ENCODE assay signal across 8 cellular contexts in the genomic region with DNA sequence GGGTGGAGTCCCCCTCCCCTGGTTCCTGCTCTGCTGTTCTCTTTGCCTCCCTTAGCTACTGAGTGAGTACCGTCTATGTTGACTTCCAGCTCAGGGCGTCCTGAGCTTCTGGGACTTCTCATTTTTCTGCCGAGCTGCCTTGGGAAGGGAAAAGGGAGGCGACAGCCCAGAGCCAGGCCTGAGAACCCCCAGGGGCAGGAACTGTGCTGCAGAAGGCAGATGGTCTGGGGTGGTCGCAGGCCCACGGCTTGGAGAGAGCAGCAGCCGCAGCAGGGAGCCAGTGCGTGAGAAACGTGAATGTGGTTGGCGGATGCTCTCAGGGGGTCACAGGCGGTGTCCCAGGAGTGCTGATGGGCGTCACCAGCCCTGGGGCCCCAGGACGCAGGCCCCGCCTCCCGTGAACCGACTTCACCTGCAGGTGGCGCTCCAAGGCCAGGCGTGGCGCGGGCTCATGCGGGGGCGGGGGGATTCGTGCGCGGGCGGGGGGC. TPM values are rescaled to one million over a fixed set of nuclear protein-coding genes. Genes with fewer than 3 reads are reported as not detected.
DNase-seq lines count a peak whose midpoint lies in the region; ATAC-seq, FAIRE-seq and TF ChIP-seq lines count a peak whose summit lies in the region.

No MANE protein-coding gene starts in this region.

- DNase-seq in GM12892 (ENCODE audit: insufficient read length) (peak; percentile 83), SKM-1 treated with dmso at 0.1 percent for 144 hours (lab: John Stamatoyannopoulos, UW; ENCODE audit: unreplicated experiment) (peak; percentile 64), right atrium auricular region (ENCODE audit: low spot score) (no peak), NCI-H526 treated with DMSO at 0.1 percent for 48 hours (lab: John Stamatoyannopoulos, UW) (no peak)
- peak; percentile 57 to 61 for DNase-seq in stimulated activated CD4-positive, alpha-beta T cell treated with anti-CD3 and anti-CD28 coated beads, Interleukin-15, amount 100 ng/mL, for 1 hour (ENCODE audit: low read depth in 1 of 2, low spot score in 1 of 2)

- FAIRE-seq in GM12892 (lab: Jason Lieb, UNC): no peak

- no peaks in the 10 kb centered on the region for H3K27me3 ChIP-seq in right atrium auricular region

- peak; percentile 73 for ATAC-seq in HG03460 (IDR thresholded peaks at IDR 0.05; ENCODE audit: unreplicated experiment)
- no peak for ATAC-seq in HG03469 (IDR thresholded peaks at IDR 0.05; ENCODE audit: unreplicated experiment)

- H3K4me3 ChIP-seq in right atrium auricular region: no peak overlapping the region

- no peak overlapping the region for H3K27ac ChIP-seq in right atrium auricular region

- H3K4me1 ChIP-seq in right atrium auricular region: peaks cover 0 to 11% of the 10 kb centered on the region in 2 donors

- H3K36me3 Mint-ChIP-seq in activated naive CD8-positive, alpha-beta T cell: no peaks in the 10 kb centered on the region

- peaks cover 2% of the 10 kb centered on the region for H3K4me1 Mint-ChIP-seq in activated naive CD8-positive, alpha-beta T cell (ENCODE audit: low read depth)

- TF ChIP-seq POLR2A in GM12892 (IDR thresholded peaks at IDR 0.05; ENCODE audit: low read depth, low read length): no peak

- H3K9me3 Mint-ChIP-seq in activated naive CD8-positive, alpha-beta T cell (ENCODE audit: low read depth): peaks cover 8% of the 10 kb centered on the region

- TF ChIP-seq CTCF in right atrium auricular region (IDR thresholded peaks at IDR 0.05): peak; percentile 34 to 71

- H3K9me3 ChIP-seq in right atrium auricular region: no peaks in the 10 kb centered on the region

- no peaks in the 10 kb centered on the region for H3K36me3 ChIP-seq in right atrium auricular region

- H3K4me3 Mint-ChIP-seq in activated naive CD8-positive, alpha-beta T cell: peak overlapping the region; percentile 35

- H3K27me3 Mint-ChIP-seq in activated naive CD8-positive, alpha-beta T cell: no peaks in the 10 kb centered on the region

- H3K27ac Mint-ChIP-seq in activated naive CD8-positive, alpha-beta T cell: peak overlapping the region; percentile 84

RNA-seq across cellular contexts. Expression of a gene that starts 9.2 kb away (rescaled TPM):
- polyA plus RNA-seq in GM12892 (2012; ENCODE audit: missing spikeins): not detected
- 1 to 10 TPM; 7.7 to 8.1 TPM for total RNA-seq in right atrium auricular region

RNA-seq across cellular contexts. Expression of a gene that starts 55.8 kb away (rescaled TPM):
- 6.3 TPM for polyA plus RNA-seq in GM12892 (2012; ENCODE audit: missing spikeins)
- 1 to 10 TPM; 2.6 to 4.6 TPM for total RNA-seq in right atrium auricular region

Comparison
In these comparisons a context has a peak if more than half of its experiments do, and no peak if none do; other contexts are left out.
1. DNase-seq: peak in GM12892 (single experiment), SKM-1 treated with dmso at 0.1 percent for 144 hours (single experiment) and stimulated activated CD4-positive, alpha-beta T cell treated with anti-CD3 and anti-CD28 coated beads, Interleukin-15, amount 100 ng/mL, for 1 hour (2 of 2); none in right atrium auricular region (single experiment) and NCI-H526 treated with DMSO at 0.1 percent for 48 hours (single experiment).